ENCODE assay signal across 27 cellular contexts in the genomic region with DNA sequence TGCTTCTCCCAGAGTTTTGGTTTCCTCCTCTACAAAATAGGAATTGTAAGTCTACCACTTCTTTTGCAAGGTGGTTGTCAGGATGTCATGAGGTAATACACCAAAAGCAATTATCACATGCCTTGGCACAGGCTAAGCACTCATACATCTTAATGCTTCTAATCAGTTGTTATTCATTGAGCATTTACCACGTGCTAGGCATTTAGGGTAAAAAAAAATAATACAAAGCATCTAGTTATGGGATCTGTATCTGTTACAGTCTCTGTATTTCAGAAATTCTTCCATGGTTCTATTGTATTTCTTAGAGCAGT. TPM values are rescaled to one million over a fixed set of nuclear protein-coding genes. Genes with fewer than 3 reads are reported as not detected.
A peak's percentile ranks its signal among the peaks of the same experiment; 100 is the strongest.
DNase-seq lines count a peak whose midpoint lies in the region; ATAC-seq, FAIRE-seq and TF ChIP-seq lines count a peak whose summit lies in the region.
"Had no signal": no experiment of that assay in that cellular context is flagged by ENCODE, and none has a peak within 500 bp of the region (broad histone marks: within the 10 kb centered on the region; RNA-seq: fewer than 3 reads in every experiment).

No MANE protein-coding gene starts in this region.

- WGBS in small intestine, 3 donors, result 14 to 23% (median 14%) methylated on average over 1 of the region's 1 CpG

- TF ChIP-seq CTCF in DOHH2 (IDR thresholded peaks at IDR 0.05; ENCODE audit: low read depth, low read length, poor library complexity, severe bottlenecking) (no peak), HL-60 (IDR thresholded peaks at IDR 0.05; ENCODE audit: insufficient read depth, low read length) (no peak), coronary artery (IDR thresholded peaks at IDR 0.05) (no peak), retinal pigment epithelial cell (conservative IDR thresholded peaks at IDR 0.05; ENCODE audit: low read depth, low read length) (no peak), brain microvascular endothelial cell (IDR thresholded peaks at IDR 0.05; ENCODE audit: low read depth, low read length, missing control alignments) (no peak)

- ATAC-seq in GM19455 (IDR thresholded peaks at IDR 0.05; ENCODE audit: unreplicated experiment), result no peak
- ATAC-seq: K562; stimulated activated effector memory CD8-positive, alpha-beta T cell treated with anti-CD3 and anti-CD28 coated beads, Interleukin-12 subunit alpha, Interleukin-12 subunit beta, amount 100 ng/mL, for 72 hours had no signal

- peak overlapping the region; percentile 94 for H3K4me2 ChIP-seq in DOHH2 (ENCODE audit: low read length)

- no peaks in the 10 kb centered on the region for H3K9me2 ChIP-seq in DOHH2 (replicated peaks; ENCODE audit: control insufficient read depth, low read length)

- H3K27ac ChIP-seq in DOHH2 (ENCODE audit: low read depth, low read length) (no peak overlapping the region), HL-60 (replicated peaks) (peak overlapping the region; percentile 75), coronary artery (no peak overlapping the region), small intestine (ENCODE audit: low read depth in 1 of 2, low read length in 1 of 2) (no peak overlapping the region), brain microvascular endothelial cell (no peak overlapping the region)
- H3K27ac ChIP-seq: ascending aorta, RWPE1, vagina, VCaP had no signal

- H3F3A ChIP-seq in DOHH2 (ENCODE audit: control insufficient read depth, insufficient read depth), result peaks cover 22% of the 10 kb centered on the region

- H3K79me2 ChIP-seq in DOHH2 (ENCODE audit: control insufficient read depth, low read length), result peaks cover 35% of the 10 kb centered on the region

- in situ Hi-C loops in brain microvascular endothelial cell (cut with HindIII; ENCODE audit: low pct_ligation_motif_present, low sequenced_read_pairs), result no loop called here

- no peak for FAIRE-seq in small intestine (lab: Jason Lieb, UNC)
- FAIRE-seq: HTR-8/SVneo, islet of Langerhans, K562 had no signal

- peak overlapping the region; percentile 76 for H3K4me3 ChIP-seq in DOHH2 (ENCODE audit: low read length)
- H3K4me3 ChIP-seq in HL-60 (replicated peaks; ENCODE audit: insufficient read depth, low read length), result peak overlapping the region; percentile 73
- peak overlapping the region; percentile 22 for H3K4me3 ChIP-seq in coronary artery
- H3K4me3 ChIP-seq in retinal pigment epithelial cell (ENCODE audit: low read length), result no peak overlapping the region
- H3K4me3 ChIP-seq in small intestine (ENCODE audit: low read depth in 1 of 2, low read length in 2 of 2), result no peak overlapping the region
- no peak overlapping the region for H3K4me3 ChIP-seq in brain microvascular endothelial cell (ENCODE audit: low read depth, low read length)
- H3K4me3 ChIP-seq: K562, MG63, vagina had no signal

- no peaks in the 10 kb centered on the region for H3K9me3 ChIP-seq in DOHH2 (ENCODE audit: control insufficient read depth, insufficient read depth, low read length)
- H3K9me3 ChIP-seq in small intestine (ENCODE audit: control insufficient read depth, low read depth), result no peaks in the 10 kb centered on the region
- H3K9me3 ChIP-seq: ascending aorta, MG63, right lobe of liver, vagina had no signal

- H3K4me1 ChIP-seq in DOHH2 (ENCODE audit: control insufficient read depth, low read length) (peaks cover 75% of the 10 kb centered on the region), small intestine (ENCODE audit: control insufficient read depth in 2 of 2, insufficient read depth in 1 of 2, low read depth in 1 of 2, low read length in 1 of 2) (peaks cover 0 to 3% of the 10 kb centered on the region in 2 donors)
- H3K4me1 ChIP-seq: vagina had no signal

- H4K20me1 ChIP-seq in DOHH2 (ENCODE audit: control insufficient read depth, insufficient read depth, low read depth, low read length), result no peaks in the 10 kb centered on the region

- DNase-seq in HL-60 (ENCODE audit: low read depth in 1 of 2, low spot score in 1 of 2) (no peak), coronary artery (ENCODE audit: low spot score) (no peak), retinal pigment epithelial cell (ENCODE audit: low read depth) (peak; percentile 76), small intestine (no peak), SW480 (ENCODE audit: low spot score) (no peak), brain microvascular endothelial cell (no peak)
- DNase-seq: activated CD4-positive, alpha-beta T cell treated with anti-CD3 and anti-CD28 coated beads, Interleukin-2, amount 10 ng/mL, durations not matched to agents 24 days and 14 days; activated effector memory CD4-positive, alpha-beta T cell treated with anti-CD3 and anti-CD28 coated beads, Interleukin-2, amount 50 U/mL, for 16 hours; activated naive CD8-positive, alpha-beta T cell treated with anti-CD3 and anti-CD28 coated beads for 36 hours; activated T-cell treated with anti-CD3 and anti-CD28 coated beads, Interleukin-2, amount 50 U/mL, for 1 hour; MG63; NCI-H1417; NCI-H2029 treated with DMSO at 0.1 percent for 48 hours; NCI-H226; NCI-H774; right lobe of liver; stimulated activated CD4-positive, alpha-beta T cell treated with anti-CD3 and anti-CD28 coated beads, Interleukin-4, amount 100 ng/mL, for 24 hours had no signal

- H3K27me3 ChIP-seq in DOHH2 (ENCODE audit: control insufficient read depth, low read length) (no peaks in the 10 kb centered on the region), HL-60 (ENCODE audit: insufficient read depth, poor library complexity, severe bottlenecking) (no peaks in the 10 kb centered on the region), small intestine (ENCODE audit: control insufficient read depth in 2 of 2, insufficient read depth in 2 of 2, low read length in 2 of 2) (no peaks in the 10 kb centered on the region), brain microvascular endothelial cell (replicated peaks) (no peaks in the 10 kb centered on the region)
- H3K27me3 ChIP-seq: ascending aorta, MG63, right lobe of liver, vagina had no signal

- H3K36me3 ChIP-seq in DOHH2 (ENCODE audit: control insufficient read depth, low read length) (peaks cover 21% of the 10 kb centered on the region), small intestine (ENCODE audit: control insufficient read depth in 2 of 2, insufficient read depth in 2 of 2, low read length in 2 of 2) (no peaks in the 10 kb centered on the region), brain microvascular endothelial cell (replicated peaks) (no peaks in the 10 kb centered on the region)
- H3K36me3 ChIP-seq: ascending aorta, MG63, right lobe of liver, vagina had no signal

RNA-seq across cellular contexts. Expression of a gene that starts 1.5 kb away (rescaled TPM):
- 1 to 10 TPM in 2 of 3 donors, not detected in 1; 2.2 to 3.2 TPM for polyA plus RNA-seq in small intestine

Comparison
In these comparisons a context has a peak if more than half of its experiments do, and no peak if none do; other contexts are left out.
1. H3K4me3 ChIP-seq: peak in DOHH2 (single experiment), HL-60 (single experiment) and coronary artery (single experiment); none in retinal pigment epithelial cell (single experiment), small intestine (0 of 2) and brain microvascular endothelial cell (single experiment).